In the genomic region with DNA sequence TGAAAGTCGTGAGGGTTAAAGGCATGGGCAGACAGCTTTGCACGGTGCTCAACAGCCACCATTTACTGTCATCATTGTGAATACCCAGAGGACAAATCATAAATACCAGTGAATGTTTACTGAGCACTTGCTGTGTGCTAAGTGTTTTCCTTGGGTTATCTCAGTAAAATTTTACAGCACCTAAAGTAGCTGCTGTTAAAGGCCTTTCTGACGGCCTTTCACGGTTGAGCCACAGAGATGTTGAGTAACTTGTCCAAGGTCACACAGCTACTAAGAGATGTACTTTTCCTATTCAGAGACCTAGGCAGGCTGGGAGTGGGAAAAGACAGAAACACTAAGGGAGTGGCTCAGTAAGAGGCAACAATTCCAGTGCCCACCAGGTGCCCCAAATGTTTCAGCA, we compare ENCODE assay signal across 2 cellular contexts.
TF ChIP-seq lines count a peak whose summit lies in the region.

No MANE protein-coding gene starts in this region.

TF ChIP-seq in SK-N-SH, 30 proteins besides CTCF, POLR2A, EP300 and RAD21:
- TF ChIP-seq, protein P1, sequence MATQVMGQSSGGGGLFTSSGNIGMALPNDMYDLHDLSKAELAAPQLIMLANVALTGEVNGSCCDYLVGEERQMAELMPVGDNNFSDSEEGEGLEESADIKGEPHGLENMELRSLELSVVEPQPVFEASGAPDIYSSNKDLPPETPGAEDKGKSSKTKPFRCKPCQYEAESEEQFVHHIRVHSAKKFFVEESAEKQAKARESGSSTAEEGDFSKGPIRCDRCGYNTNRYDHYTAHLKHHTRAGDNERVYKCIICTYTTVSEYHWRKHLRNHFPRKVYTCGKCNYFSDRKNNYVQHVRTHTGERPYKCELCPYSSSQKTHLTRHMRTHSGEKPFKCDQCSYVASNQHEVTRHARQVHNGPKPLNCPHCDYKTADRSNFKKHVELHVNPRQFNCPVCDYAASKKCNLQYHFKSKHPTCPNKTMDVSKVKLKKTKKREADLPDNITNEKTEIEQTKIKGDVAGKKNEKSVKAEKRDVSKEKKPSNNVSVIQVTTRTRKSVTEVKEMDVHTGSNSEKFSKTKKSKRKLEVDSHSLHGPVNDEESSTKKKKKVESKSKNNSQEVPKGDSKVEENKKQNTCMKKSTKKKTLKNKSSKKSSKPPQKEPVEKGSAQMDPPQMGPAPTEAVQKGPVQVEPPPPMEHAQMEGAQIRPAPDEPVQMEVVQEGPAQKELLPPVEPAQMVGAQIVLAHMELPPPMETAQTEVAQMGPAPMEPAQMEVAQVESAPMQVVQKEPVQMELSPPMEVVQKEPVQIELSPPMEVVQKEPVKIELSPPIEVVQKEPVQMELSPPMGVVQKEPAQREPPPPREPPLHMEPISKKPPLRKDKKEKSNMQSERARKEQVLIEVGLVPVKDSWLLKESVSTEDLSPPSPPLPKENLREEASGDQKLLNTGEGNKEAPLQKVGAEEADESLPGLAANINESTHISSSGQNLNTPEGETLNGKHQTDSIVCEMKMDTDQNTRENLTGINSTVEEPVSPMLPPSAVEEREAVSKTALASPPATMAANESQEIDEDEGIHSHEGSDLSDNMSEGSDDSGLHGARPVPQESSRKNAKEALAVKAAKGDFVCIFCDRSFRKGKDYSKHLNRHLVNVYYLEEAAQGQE (IDR thresholded peaks at IDR 0.05; ENCODE audit: low read depth, low read length) = 0 out of 2 replicates have a peak, but pooled peaks have one; percentile 3
- TF ChIP-seq, protein P2, sequence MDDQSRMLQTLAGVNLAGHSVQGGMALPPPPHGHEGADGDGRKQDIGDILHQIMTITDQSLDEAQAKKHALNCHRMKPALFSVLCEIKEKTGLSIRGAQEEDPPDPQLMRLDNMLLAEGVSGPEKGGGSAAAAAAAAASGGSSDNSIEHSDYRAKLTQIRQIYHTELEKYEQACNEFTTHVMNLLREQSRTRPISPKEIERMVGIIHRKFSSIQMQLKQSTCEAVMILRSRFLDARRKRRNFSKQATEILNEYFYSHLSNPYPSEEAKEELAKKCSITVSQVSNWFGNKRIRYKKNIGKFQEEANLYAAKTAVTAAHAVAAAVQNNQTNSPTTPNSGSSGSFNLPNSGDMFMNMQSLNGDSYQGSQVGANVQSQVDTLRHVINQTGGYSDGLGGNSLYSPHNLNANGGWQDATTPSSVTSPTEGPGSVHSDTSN (IDR thresholded peaks at IDR 0.05) = no peak
- TF ChIP-seq, protein P3, sequence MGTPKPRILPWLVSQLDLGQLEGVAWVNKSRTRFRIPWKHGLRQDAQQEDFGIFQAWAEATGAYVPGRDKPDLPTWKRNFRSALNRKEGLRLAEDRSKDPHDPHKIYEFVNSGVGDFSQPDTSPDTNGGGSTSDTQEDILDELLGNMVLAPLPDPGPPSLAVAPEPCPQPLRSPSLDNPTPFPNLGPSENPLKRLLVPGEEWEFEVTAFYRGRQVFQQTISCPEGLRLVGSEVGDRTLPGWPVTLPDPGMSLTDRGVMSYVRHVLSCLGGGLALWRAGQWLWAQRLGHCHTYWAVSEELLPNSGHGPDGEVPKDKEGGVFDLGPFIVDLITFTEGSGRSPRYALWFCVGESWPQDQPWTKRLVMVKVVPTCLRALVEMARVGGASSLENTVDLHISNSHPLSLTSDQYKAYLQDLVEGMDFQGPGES (IDR thresholded peaks at IDR 0.05; ENCODE audit: low read depth, low read length) = no peak

TF ChIP-seq in WTC11, 78 proteins besides CTCF, POLR2A, EP300 and RAD21 (continued from another document):
- TF ChIP-seq, protein P4, sequence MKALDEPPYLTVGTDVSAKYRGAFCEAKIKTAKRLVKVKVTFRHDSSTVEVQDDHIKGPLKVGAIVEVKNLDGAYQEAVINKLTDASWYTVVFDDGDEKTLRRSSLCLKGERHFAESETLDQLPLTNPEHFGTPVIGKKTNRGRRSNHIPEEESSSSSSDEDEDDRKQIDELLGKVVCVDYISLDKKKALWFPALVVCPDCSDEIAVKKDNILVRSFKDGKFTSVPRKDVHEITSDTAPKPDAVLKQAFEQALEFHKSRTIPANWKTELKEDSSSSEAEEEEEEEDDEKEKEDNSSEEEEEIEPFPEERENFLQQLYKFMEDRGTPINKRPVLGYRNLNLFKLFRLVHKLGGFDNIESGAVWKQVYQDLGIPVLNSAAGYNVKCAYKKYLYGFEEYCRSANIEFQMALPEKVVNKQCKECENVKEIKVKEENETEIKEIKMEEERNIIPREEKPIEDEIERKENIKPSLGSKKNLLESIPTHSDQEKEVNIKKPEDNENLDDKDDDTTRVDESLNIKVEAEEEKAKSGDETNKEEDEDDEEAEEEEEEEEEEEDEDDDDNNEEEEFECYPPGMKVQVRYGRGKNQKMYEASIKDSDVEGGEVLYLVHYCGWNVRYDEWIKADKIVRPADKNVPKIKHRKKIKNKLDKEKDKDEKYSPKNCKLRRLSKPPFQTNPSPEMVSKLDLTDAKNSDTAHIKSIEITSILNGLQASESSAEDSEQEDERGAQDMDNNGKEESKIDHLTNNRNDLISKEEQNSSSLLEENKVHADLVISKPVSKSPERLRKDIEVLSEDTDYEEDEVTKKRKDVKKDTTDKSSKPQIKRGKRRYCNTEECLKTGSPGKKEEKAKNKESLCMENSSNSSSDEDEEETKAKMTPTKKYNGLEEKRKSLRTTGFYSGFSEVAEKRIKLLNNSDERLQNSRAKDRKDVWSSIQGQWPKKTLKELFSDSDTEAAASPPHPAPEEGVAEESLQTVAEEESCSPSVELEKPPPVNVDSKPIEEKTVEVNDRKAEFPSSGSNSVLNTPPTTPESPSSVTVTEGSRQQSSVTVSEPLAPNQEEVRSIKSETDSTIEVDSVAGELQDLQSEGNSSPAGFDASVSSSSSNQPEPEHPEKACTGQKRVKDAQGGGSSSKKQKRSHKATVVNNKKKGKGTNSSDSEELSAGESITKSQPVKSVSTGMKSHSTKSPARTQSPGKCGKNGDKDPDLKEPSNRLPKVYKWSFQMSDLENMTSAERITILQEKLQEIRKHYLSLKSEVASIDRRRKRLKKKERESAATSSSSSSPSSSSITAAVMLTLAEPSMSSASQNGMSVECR (CRISPR knock-in tag; IDR thresholded peaks at IDR 0.05; ENCODE audit: borderline replicate concordance) = no peak
- no peak for TF ChIP-seq FOXJ3 (CRISPR knock-in tag; IDR thresholded peaks at IDR 0.05; ENCODE audit: borderline replicate concordance)
- TF ChIP-seq TEAD4 (CRISPR knock-in tag; IDR thresholded peaks at IDR 0.05) = no peak
- TF ChIP-seq TEAD1 (CRISPR knock-in tag; IDR thresholded peaks at IDR 0.05) = no peak
- TF ChIP-seq, protein P5, sequence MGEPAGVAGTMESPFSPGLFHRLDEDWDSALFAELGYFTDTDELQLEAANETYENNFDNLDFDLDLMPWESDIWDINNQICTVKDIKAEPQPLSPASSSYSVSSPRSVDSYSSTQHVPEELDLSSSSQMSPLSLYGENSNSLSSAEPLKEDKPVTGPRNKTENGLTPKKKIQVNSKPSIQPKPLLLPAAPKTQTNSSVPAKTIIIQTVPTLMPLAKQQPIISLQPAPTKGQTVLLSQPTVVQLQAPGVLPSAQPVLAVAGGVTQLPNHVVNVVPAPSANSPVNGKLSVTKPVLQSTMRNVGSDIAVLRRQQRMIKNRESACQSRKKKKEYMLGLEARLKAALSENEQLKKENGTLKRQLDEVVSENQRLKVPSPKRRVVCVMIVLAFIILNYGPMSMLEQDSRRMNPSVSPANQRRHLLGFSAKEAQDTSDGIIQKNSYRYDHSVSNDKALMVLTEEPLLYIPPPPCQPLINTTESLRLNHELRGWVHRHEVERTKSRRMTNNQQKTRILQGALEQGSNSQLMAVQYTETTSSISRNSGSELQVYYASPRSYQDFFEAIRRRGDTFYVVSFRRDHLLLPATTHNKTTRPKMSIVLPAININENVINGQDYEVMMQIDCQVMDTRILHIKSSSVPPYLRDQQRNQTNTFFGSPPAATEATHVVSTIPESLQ (CRISPR knock-in tag; IDR thresholded peaks at IDR 0.05) = no peak
- no peak for TF ChIP-seq ZNF121 (CRISPR knock-in tag; IDR thresholded peaks at IDR 0.05)
- TF ChIP-seq HMGA2 (CRISPR knock-in tag; IDR thresholded peaks at IDR 0.05) = no peak
TF ChIP-seq in WTC11: peak in this region for 0.
